In genomic region chr11:14892577-14892976, GRCh38 we compare ENCODE assay signal across 8 cellular contexts. TPM values are rescaled to one million over a fixed set of nuclear protein-coding genes. Genes with fewer than 3 reads are reported as not detected.
DNase-seq lines count a peak whose midpoint lies in the region; ATAC-seq, FAIRE-seq and TF ChIP-seq lines count a peak whose summit lies in the region.

No MANE protein-coding gene starts in this region.

- H3K36me3 ChIP-seq in GM12878 (ENCODE audit: control insufficient read depth in 2 of 2, insufficient read depth in 2 of 2, low read length in 1 of 2) = no peaks in the 10 kb centered on the region

- DNase-seq in activated naive CD4-positive, alpha-beta T cell (lab: John Stamatoyannopoulos, UW) = no peak
- DNase-seq in GM12878 (ENCODE audit: low read depth, low spot score) = no peak
- no peak for DNase-seq in memory B cell (ENCODE audit: low spot score in 2 of 2)
- DNase-seq in type B pancreatic cell (ENCODE audit: extremely low spot score, unreplicated experiment) = no peak
- DNase-seq in HTR-8/SVneo (ENCODE audit: insufficient read length, low spot score) = no peak

- H3K4me1 Mint-ChIP-seq in activated naive CD4-positive, alpha-beta T cell treated with anti-CD3 and anti-CD28 coated beads, Interleukin-2, amount 50 U/mL, for 24 hours = peaks cover 61% of the 10 kb centered on the region
- peaks cover 17% of the 10 kb centered on the region for H3K4me1 Mint-ChIP-seq in memory B cell
- H3K4me1 Mint-ChIP-seq in type B pancreatic cell (ENCODE audit: unreplicated experiment) = peaks cover 7% of the 10 kb centered on the region

- no peak for ATAC-seq in GM12878
- no peak for ATAC-seq in memory B cell (ENCODE audit: low read depth)
- no peak for ATAC-seq in HG02884 (IDR thresholded peaks at IDR 0.05; ENCODE audit: unreplicated experiment)
- no peak for ATAC-seq in GM21723 (IDR thresholded peaks at IDR 0.05; ENCODE audit: unreplicated experiment)

- no peaks in the 10 kb centered on the region for H3K79me2 ChIP-seq in GM12878 (ENCODE audit: control insufficient read depth, insufficient read depth, low read length)

- FAIRE-seq in GM12878 (lab: Jason Lieb, UNC) = no peak
- FAIRE-seq in HTR-8/SVneo (lab: Jason Lieb, UNC) = no peak

- no peak overlapping the region; the same call in 1 of the 2 replicates for H3K4me3 ChIP-seq in GM12878

- RAD21 ChIA-PET in GM12878 (lab: Charles Lee; ENCODE audit: unreplicated experiment) = interaction anchor here (1.5 kb wide), 1 partner anchor 16 kb away, joined by 7 read pairs; no protein-coding TSS in a partner anchor

- no peak overlapping the region for H3K9ac ChIP-seq in GM12878 (ENCODE audit: control insufficient read depth, insufficient read depth, low read length)

- WGBS in GM12878 (ENCODE audit: insufficient coverage, insufficient replicate concordance, low lambda C conversion rate, missing lambda C conversion rate) = 72% methylated on average over 2 of the region's 2 CpGs

- intact Hi-C loops in GM12878 (cut with micrococcal nuclease; ENCODE audit: unreplicated experiment) = loop anchor here (5.0 kb wide), 1 partner anchor 125 kb away; no protein-coding TSS in a partner anchor

- no peaks in the 10 kb centered on the region for H4K20me1 ChIP-seq in GM12878 (ENCODE audit: control insufficient read depth, insufficient read depth)

- no peaks in the 10 kb centered on the region for H3K27me3 Mint-ChIP-seq in activated naive CD4-positive, alpha-beta T cell treated with anti-CD3 and anti-CD28 coated beads, Interleukin-2, amount 50 U/mL, for 24 hours
- H3K27me3 Mint-ChIP-seq in memory B cell (no peaks in the 10 kb centered on the region), type B pancreatic cell (no peaks in the 10 kb centered on the region)

- no peaks in the 10 kb centered on the region for H3K9me3 Mint-ChIP-seq in activated naive CD4-positive, alpha-beta T cell treated with anti-CD3 and anti-CD28 coated beads, Interleukin-2, amount 50 U/mL, for 24 hours
- H3K9me3 Mint-ChIP-seq in memory B cell (no peaks in the 10 kb centered on the region), type B pancreatic cell (no peaks in the 10 kb centered on the region)

- TF ChIP-seq POLR2A in GM12878 (IDR thresholded peaks at IDR 0.05; ENCODE audit: low read depth, low read length) = no peak

- H3K27me3 ChIP-seq in GM12878 (replicated peaks in 1 of 2; ENCODE audit: control insufficient read depth in 2 of 2, insufficient read depth in 2 of 2, low read length in 1 of 2) = no peaks in the 10 kb centered on the region

- H3K4me2 ChIP-seq in GM12878 (ENCODE audit: control insufficient read depth, insufficient read depth) = peak overlapping the region; percentile 84; the same call in 1 of the 2 replicates

- POLR2A ChIA-PET in GM12878 (lab: Charles Lee) = no interaction called here

- H2AFZ ChIP-seq in GM12878 (ENCODE audit: control insufficient read depth, low read depth, low read length) = peak overlapping the region; percentile 80; the same call in 1 of the 2 replicates

- in situ Hi-C loops in GM12878 (cut with MboI) = no loop called here

- peaks cover 4% of the 10 kb centered on the region; the same call in 1 of the 2 replicates for H3K4me1 ChIP-seq in GM12878 (ENCODE audit: control insufficient read depth, insufficient read depth, low read length)

- BruUV-seq in GM12878 (replicated peaks; lab: Mats Ljungman, UMichigan) = no TSS peak

- peak overlapping the region; percentile 90 for H3K27ac Mint-ChIP-seq in activated naive CD4-positive, alpha-beta T cell treated with anti-CD3 and anti-CD28 coated beads, Interleukin-2, amount 50 U/mL, for 24 hours
- H3K27ac Mint-ChIP-seq in memory B cell (peak overlapping the region; percentile 90), type B pancreatic cell (peak overlapping the region; percentile 69)

- TF ChIP-seq CTCF in GM12878 (IDR thresholded peaks at IDR 0.05 in 2 of 3, conservative IDR thresholded peaks at IDR 0.05 in 1 of 3; ENCODE audit: control insufficient read depth in 2 of 3, extremely low read depth in 1 of 3, insufficient read depth in 1 of 3, low read depth in 3 of 3, low read length in 3 of 3) (no peak), type B pancreatic cell (conservative IDR thresholded peaks at IDR 0.05) (no peak)

- H3K27ac ChIP-seq in GM12878 (ENCODE audit: control insufficient read depth, insufficient read depth) = no peak overlapping the region

- CTCF ChIA-PET in GM12878 (lab: Yijun Ruan, JAX) = interaction anchor here (1.6 kb wide), 1 partner anchor 15 kb away, joined by 6 read pairs; no protein-coding TSS in a partner anchor

- TF ChIP-seq EP300 in GM12878 (IDR thresholded peaks at IDR 0.05; ENCODE audit: borderline replicate concordance in 1 of 2, control insufficient read depth in 1 of 2, low read depth in 2 of 2, low read length in 2 of 2) = no peak

- SMC1A ChIA-PET in GM12878 (lab: Charles Lee; ENCODE audit: uncharacterized antibody, unreplicated experiment) = no interaction called here

- peaks cover 3% of the 10 kb centered on the region for H3K36me3 Mint-ChIP-seq in activated naive CD4-positive, alpha-beta T cell treated with anti-CD3 and anti-CD28 coated beads, Interleukin-2, amount 50 U/mL, for 24 hours
- H3K36me3 Mint-ChIP-seq in memory B cell (no peaks in the 10 kb centered on the region), type B pancreatic cell (peaks cover 3% of the 10 kb centered on the region)

- peak overlapping the region; percentile 89 for H3K4me3 Mint-ChIP-seq in activated naive CD4-positive, alpha-beta T cell treated with anti-CD3 and anti-CD28 coated beads, Interleukin-2, amount 50 U/mL, for 24 hours
- H3K4me3 Mint-ChIP-seq in memory B cell (peak overlapping the region; percentile 98), type B pancreatic cell (peak overlapping the region; percentile 86)

- H3K9me3 ChIP-seq in GM12878 (replicated peaks; ENCODE audit: control insufficient read depth, insufficient read depth, low read length) = no peaks in the 10 kb centered on the region

- no peak for TF ChIP-seq RAD21 in GM12878 (IDR thresholded peaks at IDR 0.05; ENCODE audit: insufficient read depth, low read depth, low read length)

TF ChIP-seq in GM12878, 131 proteins besides CTCF, POLR2A, EP300 and RAD21:
- TF ChIP-seq, protein P1, sequence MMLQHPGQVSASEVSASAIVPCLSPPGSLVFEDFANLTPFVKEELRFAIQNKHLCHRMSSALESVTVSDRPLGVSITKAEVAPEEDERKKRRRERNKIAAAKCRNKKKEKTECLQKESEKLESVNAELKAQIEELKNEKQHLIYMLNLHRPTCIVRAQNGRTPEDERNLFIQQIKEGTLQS (IDR thresholded peaks at IDR 0.05; ENCODE audit: borderline replicate concordance, extremely low read depth, low read depth, low read length) = no peak
- TF ChIP-seq BCL11A (IDR thresholded peaks at IDR 0.05; ENCODE audit: low read depth, low read length) = no peak

RNA-seq across cellular contexts. Expression of gene CYP2R1, which starts 0.5 kb away (rescaled TPM):
- 3.3 TPM in 2 replicates for total RNA-seq in GM12878 (2013; cell fraction: nucleolus; rRNA removed)
- total RNA-seq in GM12878 (2014; rRNA removed) (7.0 and 8.9 TPM in 2 replicates), GM12878 (2014; rRNA removed; fragmentation: Illumina TruSeq; extraction: Trizol) (9.0 and 9.3 TPM in 2 replicates), GM12878 (2021) (4.7 and 5.7 TPM in 2 replicates), type B pancreatic cell (ENCODE audit: low replicate concordance) (12.1 and 12.4 TPM in 2 replicates)
- 2.6 TPM for polyA plus RNA-seq in GM12878 (2011; ENCODE audit: low read depth)
- polyA plus RNA-seq in GM12878 (2011; rRNA removed) (0.36 and 0.52 TPM in 2 replicates), GM12878 (2014; fragmentation: Illumina TruSeq; extraction: Trizol) (7.9 and 16.8 TPM in 2 replicates), GM12878 (2014; fragmentation: Nextera tagmentation; extraction: Ambion mirVana) (1 to 10 TPM; 4.9 to 9.0 TPM), GM12878 (2014; rRNA removed) (9.6 and 10.3 TPM in 2 replicates), GM12878 (2016; fragmentation: Nextera tagmentation; extraction: Ambion mirVana) (1 to 10 TPM; 5.1 to 5.6 TPM)
- 0.10 and 0.27 TPM in 2 replicates for polyA plus RNA-seq in GM12878 (2011; cell fraction: cytosol; rRNA removed)
- polyA plus RNA-seq in GM12878 (2011; cell fraction: nucleus; rRNA removed) = 0.60 and 0.66 TPM in 2 replicates
- polyA plus RNA-seq in GM12878 (2012) = 7.9 and 12.4 TPM in 2 replicates
- polyA minus RNA-seq in GM12878 (2011; rRNA and poly(A)+ RNA removed) = 0.29 and 0.88 TPM in 2 replicates
- polyA minus RNA-seq in GM12878 (2011; cell fraction: cytosol; rRNA and poly(A)+ RNA removed) = not detected in 2 replicates
- polyA minus RNA-seq in GM12878 (2011; cell fraction: nucleus; rRNA and poly(A)+ RNA removed) = 0.38 and 0.48 TPM in 2 replicates
